Comparison of ENCODE assay signal across 8 cellular contexts in the genomic region with DNA sequence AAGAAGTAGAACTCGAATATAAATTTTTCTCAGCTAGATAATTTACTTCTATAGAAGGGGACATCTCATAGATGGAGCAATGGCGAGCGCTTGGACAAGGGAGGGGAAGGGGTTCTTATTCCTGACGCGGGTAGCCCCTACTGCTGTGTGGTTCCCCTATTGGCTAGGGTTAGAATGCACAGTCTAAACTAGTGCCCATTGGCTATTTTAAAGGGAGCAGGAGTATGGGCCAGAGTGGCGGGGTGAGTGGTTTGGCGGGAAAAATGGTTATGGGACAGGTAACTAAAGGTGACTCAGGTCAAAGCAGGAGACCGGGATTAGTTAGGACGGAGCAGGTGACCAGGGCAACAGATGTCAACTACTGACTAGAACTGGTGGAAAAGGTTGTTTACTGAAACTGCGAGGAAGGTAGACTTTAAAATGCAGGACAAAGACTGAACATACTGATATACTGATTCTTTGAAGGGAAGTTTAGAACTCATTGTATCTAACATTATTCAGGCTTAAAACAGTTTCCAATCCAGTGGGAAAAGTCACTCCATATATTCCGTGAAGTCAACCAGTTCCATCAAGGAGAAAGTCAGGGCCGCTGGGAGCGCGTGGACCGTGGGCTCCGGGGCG. TPM values are rescaled to one million over a fixed set of nuclear protein-coding genes. Genes with fewer than 3 reads are reported as not detected.
DNase-seq lines count a peak whose midpoint lies in the region; ATAC-seq and TF ChIP-seq lines count a peak whose summit lies in the region.

No MANE protein-coding gene starts in this region.

- H3K4me1 Mint-ChIP-seq in WTC11: peaks cover 7% of the 10 kb centered on the region; the same call in 1 of the 2 replicates

- WGBS in gastroesophageal sphincter (ENCODE audit: low coverage in 1 of 2), 2 donors: 14 to 23% methylated on average over 11 to 14 of the region's 17 CpGs

- no peak for TF ChIP-seq CTCF in LNCaP clone FGC (IDR thresholded peaks at IDR 0.05; ENCODE audit: control insufficient read depth, extremely low read depth, insufficient read depth)
- TF ChIP-seq CTCF in WTC11 (IDR thresholded peaks at IDR 0.05): no peak
- TF ChIP-seq CTCF in gastroesophageal sphincter (IDR thresholded peaks at IDR 0.05): no peak

- CTCF ChIA-PET in WTC11 (lab: Charles Lee): interaction anchor here (0.8 kb wide), 1 partner anchor 10 kb away, joined by 3 read pairs; no protein-coding TSS in a partner anchor

- H3K4me3 ChIP-seq in LNCaP clone FGC (ENCODE audit: low read depth, low read length) (peak overlapping the region; percentile 89), gastroesophageal sphincter (peak overlapping the region; percentile 93 to 95), rectal smooth muscle tissue (ENCODE audit: low read length) (peak overlapping the region; percentile 86)

- TF ChIP-seq EP300 in gastroesophageal sphincter (IDR thresholded peaks at IDR 0.05): no peak

- peak overlapping the region; percentile 99 for H3K27ac Mint-ChIP-seq in WTC11

- H3K27ac ChIP-seq in gastroesophageal sphincter: peak overlapping the region; percentile 81 to 98 (median 96)
- peak overlapping the region; percentile 94 for H3K27ac ChIP-seq in rectal smooth muscle tissue (ENCODE audit: low read depth, low read length)

- no peak for TF ChIP-seq POLR2A in gastroesophageal sphincter (IDR thresholded peaks at IDR 0.05)

- H3K27me3 ChIP-seq in gastroesophageal sphincter: no peaks in the 10 kb centered on the region
- no peaks in the 10 kb centered on the region for H3K27me3 ChIP-seq in rectal smooth muscle tissue (ENCODE audit: control insufficient read depth, insufficient read depth, low read length)

- peaks cover 2% of the 10 kb centered on the region; the same call in 1 of the 2 replicates for H3K36me3 Mint-ChIP-seq in WTC11

- H3K9me3 Mint-ChIP-seq in WTC11: no peaks in the 10 kb centered on the region

- H3K4me1 ChIP-seq in gastroesophageal sphincter (peaks cover 0 to 25% (median 8%) of the 10 kb centered on the region in 3 donors), rectal smooth muscle tissue (ENCODE audit: control insufficient read depth, insufficient read depth, low read length) (peaks cover 3% of the 10 kb centered on the region)

- H3K36me3 ChIP-seq in gastroesophageal sphincter (peaks cover 0 to 13% of the 10 kb centered on the region in 2 donors), rectal smooth muscle tissue (ENCODE audit: control insufficient read depth, insufficient read depth, low read length) (no peaks in the 10 kb centered on the region)

- H3K4me3 Mint-ChIP-seq in WTC11: peak overlapping the region; percentile 78

- POLR2A ChIA-PET in WTC11 (lab: Charles Lee): no interaction called here

- H3K9me3 ChIP-seq in gastroesophageal sphincter: no peaks in the 10 kb centered on the region

- H3K9ac ChIP-seq in rectal smooth muscle tissue (ENCODE audit: low read length): peak overlapping the region; percentile 36

- ATAC-seq in WTC11 (peak; percentile 64), gastroesophageal sphincter (no peak), GM18861 (IDR thresholded peaks at IDR 0.05; ENCODE audit: unreplicated experiment) (no peak), GM19467 (IDR thresholded peaks at IDR 0.05; ENCODE audit: unreplicated experiment) (no peak), HG02938 (IDR thresholded peaks at IDR 0.05; ENCODE audit: unreplicated experiment) (no peak)

- no peaks in the 10 kb centered on the region for H3K27me3 Mint-ChIP-seq in WTC11 (ENCODE audit: low read depth)

- peak; percentile 79 for DNase-seq in ELF-1 (ENCODE audit: low read depth, low spot score)
- DNase-seq in LNCaP clone FGC (ENCODE audit: low read depth): peak; percentile 35
- DNase-seq in WTC11 (ENCODE audit: low spot score): peak; percentile 47

TF ChIP-seq in WTC11, 78 proteins besides CTCF, POLR2A, EP300 and RAD21:
- TF ChIP-seq, protein P1, sequence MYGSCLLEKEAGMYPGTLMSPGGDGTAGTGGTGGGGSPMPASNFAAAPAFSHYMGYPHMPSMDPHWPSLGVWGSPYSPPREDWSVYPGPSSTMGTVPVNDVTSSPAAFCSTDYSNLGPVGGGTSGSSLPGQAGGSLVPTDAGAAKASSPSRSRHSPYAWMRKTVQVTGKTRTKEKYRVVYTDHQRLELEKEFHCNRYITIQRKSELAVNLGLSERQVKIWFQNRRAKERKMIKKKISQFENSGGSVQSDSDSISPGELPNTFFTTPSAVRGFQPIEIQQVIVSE (CRISPR knock-in tag; IDR thresholded peaks at IDR 0.05; ENCODE audit: borderline replicate concordance): no peak
- TF ChIP-seq FOXJ3 (CRISPR knock-in tag; IDR thresholded peaks at IDR 0.05; ENCODE audit: borderline replicate concordance) (no peak), MYBL2 (CRISPR knock-in tag; IDR thresholded peaks at IDR 0.05) (peak; percentile 45; the same call in 1 of the 2 replicates), MLX (CRISPR knock-in tag; IDR thresholded peaks at IDR 0.05) (no peak)
- TF ChIP-seq, protein P2, sequence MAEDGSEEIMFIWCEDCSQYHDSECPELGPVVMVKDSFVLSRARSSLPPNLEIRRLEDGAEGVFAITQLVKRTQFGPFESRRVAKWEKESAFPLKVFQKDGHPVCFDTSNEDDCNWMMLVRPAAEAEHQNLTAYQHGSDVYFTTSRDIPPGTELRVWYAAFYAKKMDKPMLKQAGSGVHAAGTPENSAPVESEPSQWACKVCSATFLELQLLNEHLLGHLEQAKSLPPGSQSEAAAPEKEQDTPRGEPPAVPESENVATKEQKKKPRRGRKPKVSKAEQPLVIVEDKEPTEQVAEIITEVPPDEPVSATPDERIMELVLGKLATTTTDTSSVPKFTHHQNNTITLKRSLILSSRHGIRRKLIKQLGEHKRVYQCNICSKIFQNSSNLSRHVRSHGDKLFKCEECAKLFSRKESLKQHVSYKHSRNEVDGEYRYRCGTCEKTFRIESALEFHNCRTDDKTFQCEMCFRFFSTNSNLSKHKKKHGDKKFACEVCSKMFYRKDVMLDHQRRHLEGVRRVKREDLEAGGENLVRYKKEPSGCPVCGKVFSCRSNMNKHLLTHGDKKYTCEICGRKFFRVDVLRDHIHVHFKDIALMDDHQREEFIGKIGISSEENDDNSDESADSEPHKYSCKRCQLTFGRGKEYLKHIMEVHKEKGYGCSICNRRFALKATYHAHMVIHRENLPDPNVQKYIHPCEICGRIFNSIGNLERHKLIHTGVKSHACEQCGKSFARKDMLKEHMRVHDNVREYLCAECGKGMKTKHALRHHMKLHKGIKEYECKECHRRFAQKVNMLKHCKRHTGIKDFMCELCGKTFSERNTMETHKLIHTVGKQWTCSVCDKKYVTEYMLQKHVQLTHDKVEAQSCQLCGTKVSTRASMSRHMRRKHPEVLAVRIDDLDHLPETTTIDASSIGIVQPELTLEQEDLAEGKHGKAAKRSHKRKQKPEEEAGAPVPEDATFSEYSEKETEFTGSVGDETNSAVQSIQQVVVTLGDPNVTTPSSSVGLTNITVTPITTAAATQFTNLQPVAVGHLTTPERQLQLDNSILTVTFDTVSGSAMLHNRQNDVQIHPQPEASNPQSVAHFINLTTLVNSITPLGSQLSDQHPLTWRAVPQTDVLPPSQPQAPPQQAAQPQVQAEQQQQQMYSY (CRISPR knock-in tag; IDR thresholded peaks at IDR 0.05): peak; percentile 67
- TF ChIP-seq, protein P3, sequence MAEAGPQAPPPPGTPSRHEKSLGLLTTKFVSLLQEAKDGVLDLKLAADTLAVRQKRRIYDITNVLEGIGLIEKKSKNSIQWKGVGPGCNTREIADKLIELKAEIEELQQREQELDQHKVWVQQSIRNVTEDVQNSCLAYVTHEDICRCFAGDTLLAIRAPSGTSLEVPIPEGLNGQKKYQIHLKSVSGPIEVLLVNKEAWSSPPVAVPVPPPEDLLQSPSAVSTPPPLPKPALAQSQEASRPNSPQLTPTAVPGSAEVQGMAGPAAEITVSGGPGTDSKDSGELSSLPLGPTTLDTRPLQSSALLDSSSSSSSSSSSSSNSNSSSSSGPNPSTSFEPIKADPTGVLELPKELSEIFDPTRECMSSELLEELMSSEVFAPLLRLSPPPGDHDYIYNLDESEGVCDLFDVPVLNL (CRISPR knock-in tag; IDR thresholded peaks at IDR 0.05; ENCODE audit: borderline replicate concordance, low read depth): no peak
TF ChIP-seq in WTC11: peak in this region for 2.

RNA-seq across cellular contexts. Expression of gene ATAD3A, which starts 0.9 kb away (rescaled TPM):
- total RNA-seq in WTC11 (2021) (56.1 to 71.2 TPM (median 58.7 TPM) in 3 replicates), gastroesophageal sphincter (10 to 100 TPM; 14.9 to 32.9 (median 19.1) TPM)

RNA-seq across cellular contexts. Expression of gene TMEM240, which starts 29.4 kb away (rescaled TPM):
- total RNA-seq in WTC11 (2021): 6.6 to 8.8 TPM (median 8.0 TPM) in 3 replicates
- total RNA-seq in gastroesophageal sphincter: 10 to 100 TPM; 12.0 to 18.1 (median 14.4) TPM

RNA-seq across cellular contexts. Expression of gene ATAD3B, which starts 39.5 kb away (rescaled TPM):
- total RNA-seq in WTC11 (2021) (47.9 to 63.6 TPM (median 48.5 TPM) in 3 replicates), gastroesophageal sphincter (10 to 100 TPM in 2 of 4 donors, 1 to 10 TPM in 2; 4.1 to 17.9 (median 12.1) TPM)
